ENCODE assay signal across 14 cellular contexts in genomic region chr9:78133751-78134150, GRCh38.
DNase-seq lines count a peak whose midpoint lies in the region; ATAC-seq and TF ChIP-seq lines count a peak whose summit lies in the region.
"Had no signal": no experiment of that assay in that cellular context is flagged by ENCODE, and none has a peak within 500 bp of the region (broad histone marks: within the 10 kb centered on the region; RNA-seq: fewer than 3 reads in every experiment).

No MANE protein-coding gene starts in this region.

- H3K79me2 ChIP-seq in Loucy (ENCODE audit: insufficient read depth, low read length), result no peaks in the 10 kb centered on the region

- H2AFZ ChIP-seq in Loucy (ENCODE audit: low read length), result peak overlapping the region; percentile 80; the same call in 1 of the 2 replicates

- no peaks in the 10 kb centered on the region for H3K27me3 ChIP-seq in Loucy (ENCODE audit: insufficient read depth, low read length, poor library complexity, severe bottlenecking)
- H3K27me3 ChIP-seq: dorsolateral prefrontal cortex, neutrophil, transverse colon had no signal

- H4K20me1 ChIP-seq in Loucy (ENCODE audit: insufficient read depth, low read length, poor library complexity, severe bottlenecking), result no peaks in the 10 kb centered on the region

- H3K4me2 ChIP-seq in Loucy (ENCODE audit: low read depth, low read length, poor library complexity, severe bottlenecking), result no peak overlapping the region

- POLR2A ChIA-PET in activated CD4-positive, alpha-beta memory T cell treated with anti-CD3 and anti-CD28 coated beads for 36 hours (lab: Charles Lee), result no interaction called here
- POLR2A ChIA-PET in activated CD4-positive, alpha-beta memory T cell treated with anti-CD3 and anti-CD28 coated beads, Interleukin-2, amount 10 ng/mL, durations not matched to agents 7 days and 5 days (lab: Charles Lee), result no interaction called here

- no peaks in the 10 kb centered on the region for H3K27me3 Mint-ChIP-seq in activated CD4-positive, alpha-beta memory T cell treated with anti-CD3 and anti-CD28 coated beads for 36 hours
- peaks cover 9% of the 10 kb centered on the region for H3K27me3 Mint-ChIP-seq in activated CD4-positive, alpha-beta memory T cell treated with anti-CD3 and anti-CD28 coated beads, Interleukin-2, amount 10 ng/mL, durations not matched to agents 7 days and 5 days

- peaks cover 20% of the 10 kb centered on the region for H3K4me1 ChIP-seq in Loucy (ENCODE audit: insufficient read depth, low read length, poor library complexity, severe bottlenecking)

- no peak overlapping the region for H3K9ac ChIP-seq in Loucy (ENCODE audit: low read depth, low read length, poor library complexity, severe bottlenecking)

- ATAC-seq in GM21423 (IDR thresholded peaks at IDR 0.05; ENCODE audit: unreplicated experiment), result peak; percentile 72

- H3K9me2 ChIP-seq in Loucy (replicated peaks; ENCODE audit: low read depth, low read length), result no peaks in the 10 kb centered on the region

- H3K9me3 Mint-ChIP-seq in activated CD4-positive, alpha-beta memory T cell treated with anti-CD3 and anti-CD28 coated beads for 36 hours, result peaks cover 6% of the 10 kb centered on the region
- H3K9me3 Mint-ChIP-seq in activated CD4-positive, alpha-beta memory T cell treated with anti-CD3 and anti-CD28 coated beads, Interleukin-2, amount 10 ng/mL, durations not matched to agents 7 days and 5 days, result peaks cover 8% of the 10 kb centered on the region

- CTCF ChIA-PET in activated CD4-positive, alpha-beta memory T cell treated with anti-CD3 and anti-CD28 coated beads for 36 hours (lab: Charles Lee), result no interaction called here
- CTCF ChIA-PET in activated CD4-positive, alpha-beta memory T cell treated with anti-CD3 and anti-CD28 coated beads, Interleukin-2, amount 10 ng/mL, durations not matched to agents 7 days and 5 days (lab: Charles Lee), result no interaction called here

- no peaks in the 10 kb centered on the region for H3F3A ChIP-seq in Loucy (ENCODE audit: low read depth)

- peaks cover 19% of the 10 kb centered on the region for H3K4me1 Mint-ChIP-seq in activated CD4-positive, alpha-beta memory T cell treated with anti-CD3 and anti-CD28 coated beads for 36 hours (ENCODE audit: low read depth)
- H3K4me1 Mint-ChIP-seq in activated CD4-positive, alpha-beta memory T cell treated with anti-CD3 and anti-CD28 coated beads, Interleukin-2, amount 10 ng/mL, durations not matched to agents 7 days and 5 days, result peaks cover 18% of the 10 kb centered on the region

- no peak overlapping the region for H3K27ac Mint-ChIP-seq in activated CD4-positive, alpha-beta memory T cell treated with anti-CD3 and anti-CD28 coated beads for 36 hours
- H3K27ac Mint-ChIP-seq in activated CD4-positive, alpha-beta memory T cell treated with anti-CD3 and anti-CD28 coated beads, Interleukin-2, amount 10 ng/mL, durations not matched to agents 7 days and 5 days, result no peak overlapping the region
- H3K27ac Mint-ChIP-seq: HFFc6 had no signal

- no peak overlapping the region for H3K4me3 Mint-ChIP-seq in activated CD4-positive, alpha-beta memory T cell treated with anti-CD3 and anti-CD28 coated beads for 36 hours
- no peak overlapping the region for H3K4me3 Mint-ChIP-seq in activated CD4-positive, alpha-beta memory T cell treated with anti-CD3 and anti-CD28 coated beads, Interleukin-2, amount 10 ng/mL, durations not matched to agents 7 days and 5 days

- no peaks in the 10 kb centered on the region for H3K9me3 ChIP-seq in Loucy (ENCODE audit: insufficient read depth, low read depth, low read length)
- H3K9me3 ChIP-seq: neutrophil, transverse colon had no signal

- H3K36me3 Mint-ChIP-seq in activated CD4-positive, alpha-beta memory T cell treated with anti-CD3 and anti-CD28 coated beads for 36 hours, result peaks cover 2% of the 10 kb centered on the region
- peaks cover 33% of the 10 kb centered on the region for H3K36me3 Mint-ChIP-seq in activated CD4-positive, alpha-beta memory T cell treated with anti-CD3 and anti-CD28 coated beads, Interleukin-2, amount 10 ng/mL, durations not matched to agents 7 days and 5 days (ENCODE audit: low read depth)

- DNase-seq in activated CD4-positive, alpha-beta memory T cell treated with anti-CD3 and anti-CD28 coated beads for 36 hours, result peak; percentile 46
- no peak for DNase-seq in activated CD4-positive, alpha-beta memory T cell treated with anti-CD3 and anti-CD28 coated beads, Interleukin-2, amount 10 ng/mL, durations not matched to agents 7 days and 5 days
- DNase-seq in renal cortical epithelial cell (ENCODE audit: low read depth) (peak; percentile 40), activated gamma-delta T cell treated with Interleukin-2 at 50 U/mL for 16 hours (no peak), NCI-H1694 (lab: John Stamatoyannopoulos, UW) (no peak), NCI-H187 treated with DMSO at 0.1 percent for 48 hours (lab: John Stamatoyannopoulos, UW) (no peak)
- DNase-seq: ACHN, dorsolateral prefrontal cortex, HFFc6, transverse colon had no signal

- H3K4me3 ChIP-seq in Loucy (ENCODE audit: low read length, poor library complexity, severe bottlenecking), result no peak overlapping the region
- H3K4me3 ChIP-seq: skin epidermis, transverse colon had no signal

- TF ChIP-seq CTCF in Loucy (conservative IDR thresholded peaks at IDR 0.05; ENCODE audit: low read length), result no peak

- intact Hi-C loops in activated CD4-positive, alpha-beta memory T cell treated with anti-CD3 and anti-CD28 coated beads for 36 hours (cut with micrococcal nuclease), result loop anchor here (2.0 to 5.0 kb wide), 2 partner anchors 79 to 311 kb away; no protein-coding TSS in a partner anchor

- H3K36me3 ChIP-seq in Loucy (ENCODE audit: insufficient read depth, low read length), result no peaks in the 10 kb centered on the region
- H3K36me3 ChIP-seq: neutrophil, transverse colon had no signal

Comparison
In these comparisons a context has a peak if more than half of its experiments do, and no peak if none do; other contexts are left out.
1. DNase-seq: peak in activated CD4-positive, alpha-beta memory T cell treated with anti-CD3 and anti-CD28 coated beads for 36 hours (single experiment) and renal cortical epithelial cell (single experiment); none in activated CD4-positive, alpha-beta memory T cell treated with anti-CD3 and anti-CD28 coated beads, Interleukin-2, amount 10 ng/mL, durations not matched to agents 7 days and 5 days (single experiment), activated gamma-delta T cell treated with Interleukin-2 at 50 U/mL for 16 hours (single experiment), NCI-H1694 (single experiment) and NCI-H187 treated with DMSO at 0.1 percent for 48 hours (single experiment).